ENCODE assay signal across 8 cellular contexts in genomic region chr1:183318433-183318832, GRCh38.
A peak's percentile ranks its signal among the peaks of the same experiment; 100 is the strongest.
DNase-seq lines count a peak whose midpoint lies in the region; ATAC-seq and TF ChIP-seq lines count a peak whose summit lies in the region.

No MANE protein-coding gene starts in this region.

- peak; percentile 54 to 62 for TF ChIP-seq CTCF in brain (conservative IDR thresholded peaks at IDR 0.05)
- peak; percentile 35 to 36 for TF ChIP-seq CTCF in suprapubic skin (IDR thresholded peaks at IDR 0.05)

- peak overlapping the region; percentile 53 for H3K27ac ChIP-seq in suprapubic skin
- no peak overlapping the region for H3K27ac ChIP-seq in CD4-positive, alpha-beta memory T cell (ENCODE audit: low read depth, low read length)

- peaks cover 22% of the 10 kb centered on the region for H3K4me1 Mint-ChIP-seq in brain
- no peaks in the 10 kb centered on the region for H3K4me1 Mint-ChIP-seq in CD4-positive, alpha-beta memory T cell

- TF ChIP-seq POLR2A in suprapubic skin (IDR thresholded peaks at IDR 0.05) = no peak

- H3K9me3 ChIP-seq in suprapubic skin = no peaks in the 10 kb centered on the region
- no peaks in the 10 kb centered on the region for H3K9me3 ChIP-seq in CD4-positive, alpha-beta memory T cell (ENCODE audit: control insufficient read depth in 1 of 2, low read length in 2 of 2)

- ATAC-seq in GM18870 (IDR thresholded peaks at IDR 0.05; ENCODE audit: unreplicated experiment) (peak; percentile 67), GM18498 (IDR thresholded peaks at IDR 0.05; ENCODE audit: unreplicated experiment) (no peak)

- H3K4me3 ChIP-seq in suprapubic skin = no peak overlapping the region
- no peak overlapping the region for H3K4me3 ChIP-seq in CD4-positive, alpha-beta memory T cell (ENCODE audit: low read length in 2 of 2)

- H3K4me1 ChIP-seq in suprapubic skin = peaks cover 15% of the 10 kb centered on the region
- no peaks in the 10 kb centered on the region for H3K4me1 ChIP-seq in CD4-positive, alpha-beta memory T cell (ENCODE audit: insufficient read depth, low read length)

- intact Hi-C loops in CD4-positive, alpha-beta memory T cell (cut with micrococcal nuclease) = no loop called here

- no peak for TF ChIP-seq EP300 in suprapubic skin (IDR thresholded peaks at IDR 0.05)

- H3K27me3 Mint-ChIP-seq in brain = peaks cover 3% of the 10 kb centered on the region
- peaks cover 7 to 9% of the 10 kb centered on the region in 2 donors for H3K27me3 Mint-ChIP-seq in CD4-positive, alpha-beta memory T cell

- 12% methylated on average over 4 of the region's 4 CpGs for WGBS in suprapubic skin

- H3K36me3 ChIP-seq in suprapubic skin = no peaks in the 10 kb centered on the region
- H3K36me3 ChIP-seq in CD4-positive, alpha-beta memory T cell (ENCODE audit: insufficient read depth, low read length) = no peaks in the 10 kb centered on the region

- H3K27me3 ChIP-seq in suprapubic skin = no peaks in the 10 kb centered on the region
- H3K27me3 ChIP-seq in CD4-positive, alpha-beta memory T cell (ENCODE audit: insufficient read depth, low read length) = no peaks in the 10 kb centered on the region

- CTCF ChIA-PET in CD4-positive, alpha-beta memory T cell (lab: Charles Lee; ENCODE audit: partially characterized antibody) = no interaction called here

- POLR2A ChIA-PET in CD4-positive, alpha-beta memory T cell (lab: Charles Lee; ENCODE audit: partially characterized antibody) = no interaction called here

- H3K9me3 Mint-ChIP-seq in brain = no peaks in the 10 kb centered on the region
- H3K9me3 Mint-ChIP-seq in CD4-positive, alpha-beta memory T cell = no peaks in the 10 kb centered on the region

- DNase-seq in HPDE6-E6E7 (ENCODE audit: extremely low spot score) (peak; percentile 81), islet precursor cell (peak; percentile 87), suprapubic skin (ENCODE audit: low spot score in 2 of 2) (peak; percentile 81 to 87), inferior parietal cortex (ENCODE audit: extremely low spot score) (no peak)
- DNase-seq in CD4-positive, alpha-beta memory T cell = no peak

- peaks cover 8% of the 10 kb centered on the region for H3K36me3 Mint-ChIP-seq in brain
- no peaks in the 10 kb centered on the region for H3K36me3 Mint-ChIP-seq in CD4-positive, alpha-beta memory T cell

- H3K27ac Mint-ChIP-seq in brain = peak overlapping the region in 4 of 5 experiments; percentile 27 to 89 (median 85)
- H3K27ac Mint-ChIP-seq in CD4-positive, alpha-beta memory T cell = no peak overlapping the region

- no peak overlapping the region for H3K4me3 Mint-ChIP-seq in brain
- no peak overlapping the region for H3K4me3 Mint-ChIP-seq in CD4-positive, alpha-beta memory T cell

Comparison
In these comparisons a context has a peak if more than half of its experiments do, and no peak if none do; other contexts are left out.
1. DNase-seq: peak in HPDE6-E6E7 (single experiment), islet precursor cell (single experiment) and suprapubic skin (2 of 2); none in CD4-positive, alpha-beta memory T cell (0 of 5) and inferior parietal cortex (single experiment).
2. H3K27ac Mint-ChIP-seq: peak in brain (4 of 5); none in CD4-positive, alpha-beta memory T cell (0 of 7).